7 cellular contexts compared by ENCODE assay signal in genomic region chr14:103793192-103793591, GRCh38. TPM values are rescaled to one million over a fixed set of nuclear protein-coding genes. Genes with fewer than 3 reads are reported as not detected.
DNase-seq lines count a peak whose midpoint lies in the region; ATAC-seq and TF ChIP-seq lines count a peak whose summit lies in the region.
"Not testable (repeated sequence)": the region's sequence is repeated elsewhere in the genome, so short reads cannot be mapped to it uniquely, and the experiment has no call there.

No MANE protein-coding gene starts in this region.

- H3K18ac ChIP-seq in H9 (ENCODE audit: insufficient read length, low read depth, low read length), result not testable (repeated sequence)

- H3T11ph ChIP-seq in H9 (ENCODE audit: low read length), result not testable (repeated sequence)

- H3K9me3 ChIP-seq in H9 (ENCODE audit: control insufficient read depth, low read depth, low read length); RWPE2 (ENCODE audit: severe bottlenecking): not testable (repeated sequence)

- not testable (repeated sequence) for H3K23ac ChIP-seq in H9 (ENCODE audit: insufficient read length, low read depth, low read length)

- H3K4me3 Mint-ChIP-seq in H9, neural crest cell: not testable (repeated sequence)

- not testable (repeated sequence) for H3K23me2 ChIP-seq in H9 (ENCODE audit: insufficient read length, low read depth, low read length, poor library complexity, severe bottlenecking)

- H3K9me3 Mint-ChIP-seq in H9, neural crest cell: not testable (repeated sequence)

- H2AK5ac ChIP-seq in H9 (ENCODE audit: insufficient read length, low read length), result not testable (repeated sequence)

- H3K27me3 ChIP-seq in H9 (ENCODE audit: insufficient read depth, low read length); RWPE2 (ENCODE audit: insufficient read depth, poor library complexity, severe bottlenecking): not testable (repeated sequence)

- ATAC-seq in RWPE2 (ENCODE audit: low read depth), result not testable (repeated sequence)

- not testable (repeated sequence) for H3K79me2 ChIP-seq in H9 (ENCODE audit: insufficient read depth, low read length)

- H3K27me3 Mint-ChIP-seq in H9 (ENCODE audit: low read depth); neural crest cell (ENCODE audit: low read depth): not testable (repeated sequence)

- H3K4ac ChIP-seq in H9 (ENCODE audit: low read depth, low read length), result not testable (repeated sequence)

- not testable (repeated sequence) for H3K27ac Mint-ChIP-seq in H9; neural crest cell (ENCODE audit: unreplicated experiment)

- H2BK20ac ChIP-seq in H9 (ENCODE audit: low read depth, low read length, poor library complexity, severe bottlenecking), result not testable (repeated sequence)

- not testable (repeated sequence) for H2BK120ac ChIP-seq in H9 (ENCODE audit: low read depth, low read length, poor library complexity, severe bottlenecking)

- H3K79me1 ChIP-seq in H9 (ENCODE audit: insufficient read depth, low read depth, low read length, poor library complexity, severe bottlenecking), result not testable (repeated sequence)

- not testable (repeated sequence) for H4K5ac ChIP-seq in H9 (ENCODE audit: insufficient read length, low read depth, low read length)

- peaks cover 18% of the 10 kb centered on the region for H3K36me3 ChIP-seq in RWPE2 (ENCODE audit: low read depth)

- not testable (repeated sequence) for H2AFZ ChIP-seq in H9 (ENCODE audit: low read length)

- in situ Hi-C loops in astrocyte of the cerebellum (cut with HindIII; ENCODE audit: low sequenced_read_pairs), result not testable (repeated sequence)

- H3K56ac ChIP-seq in H9 (ENCODE audit: insufficient read length, low read depth, low read length), result not testable (repeated sequence)

- H3K4me1 Mint-ChIP-seq in H9, result peaks cover 10 to 11% of the 10 kb centered on the region in 2 experiments
- H3K4me1 Mint-ChIP-seq in neural crest cell, result not testable (repeated sequence)

- H3K4me3 ChIP-seq in NB4 (ENCODE audit: low read depth, low read length); RWPE2 (ENCODE audit: severe bottlenecking); astrocyte of the cerebellum (ENCODE audit: low read depth, low read length); fibroblast of mammary gland (ENCODE audit: control insufficient read depth, low read depth, low read length): not testable (repeated sequence)

- not testable (repeated sequence) for H3K27ac ChIP-seq in H9 (ENCODE audit: insufficient read length, low read depth, low read length); RWPE2 (ENCODE audit: poor library complexity, severe bottlenecking)

- not testable (repeated sequence) for H2BK5ac ChIP-seq in H9 (ENCODE audit: insufficient read length, low read length)

- H3K4me2 ChIP-seq in H9 (ENCODE audit: insufficient read depth, insufficient read length, low read length), result not testable (repeated sequence)

- H2BK12ac ChIP-seq in H9 (ENCODE audit: insufficient read length, low read depth, low read length), result not testable (repeated sequence)

- not testable (repeated sequence) for H4K20me1 ChIP-seq in H9 (ENCODE audit: control insufficient read depth, insufficient read depth, insufficient read length)

- not testable (repeated sequence) for H4K91ac ChIP-seq in H9 (ENCODE audit: insufficient read length, low read depth, low read length)

- not testable (repeated sequence) for H3K4me1 ChIP-seq in H9 (ENCODE audit: insufficient read depth, low read length); RWPE2 (ENCODE audit: insufficient read depth, poor library complexity, severe bottlenecking)

- DNase-seq in DMS 273 (lab: John Stamatoyannopoulos, UW; ENCODE audit: unreplicated experiment) (peak; percentile 22), NB4 (ENCODE audit: low read depth) (peak; percentile 30), fibroblast of mammary gland (ENCODE audit: low read depth) (peak; percentile 6)
- DNase-seq in H9; RWPE2 (ENCODE audit: low spot score); astrocyte of the cerebellum (ENCODE audit: low read depth); neural crest cell (ENCODE audit: low read depth, low spot score): not testable (repeated sequence)

- not testable (repeated sequence) for TF ChIP-seq POLR2A in NB4 (IDR thresholded peaks at IDR 0.05; ENCODE audit: extremely low read depth, insufficient read length)

- not testable (repeated sequence) for H3K36me3 Mint-ChIP-seq in H9 (ENCODE audit: insufficient read depth in 1 of 3, low read depth in 3 of 3); neural crest cell (ENCODE audit: low read depth)

- not testable (repeated sequence) for H3K14ac ChIP-seq in H9 (ENCODE audit: insufficient read depth, low read length)

- not testable (repeated sequence) for H4K8ac ChIP-seq in H9 (replicated peaks; ENCODE audit: insufficient read length, low read depth, low read length)

- TF ChIP-seq CTCF in H9 (conservative IDR thresholded peaks at IDR 0.05), result peak; percentile 55
- peak; percentile 24 for TF ChIP-seq CTCF in NB4 (IDR thresholded peaks at IDR 0.05; ENCODE audit: low read depth, low read length)
- TF ChIP-seq CTCF in RWPE2 (IDR thresholded peaks at IDR 0.05; ENCODE audit: poor library complexity, severe bottlenecking), result peak; percentile 22
- TF ChIP-seq CTCF in astrocyte of the cerebellum (IDR thresholded peaks at IDR 0.05; ENCODE audit: low read depth, low read length, missing control alignments), result peak; percentile 32
- TF ChIP-seq CTCF in fibroblast of mammary gland (conservative IDR thresholded peaks at IDR 0.05; ENCODE audit: control insufficient read depth, insufficient read depth, low read depth, low read length), result peak; percentile 20
- TF ChIP-seq CTCF in neural crest cell (conservative IDR thresholded peaks at IDR 0.05), result peak; percentile 15

- not testable (repeated sequence) for H3K9ac ChIP-seq in H9 (ENCODE audit: extremely low read depth, insufficient read length, low read length)

- H2BK15ac ChIP-seq in H9 (ENCODE audit: low read depth, low read length), result not testable (repeated sequence)

RNA-seq across cellular contexts. Expression of gene PPP1R13B, which starts 54.2 kb away (rescaled TPM):
- 6.0 and 8.5 TPM in 2 replicates for total RNA-seq in H9 (2021)
- total RNA-seq in neural crest cell, result 3.9 and 6.8 TPM in 2 replicates
